In genomic region chr4:70688795-70689231, GRCh38 we compare ENCODE assay signal across 8 cellular contexts. TPM values are rescaled to one million over a fixed set of nuclear protein-coding genes. Genes with fewer than 3 reads are reported as not detected.
DNase-seq lines count a peak whose midpoint lies in the region; ATAC-seq and TF ChIP-seq lines count a peak whose summit lies in the region.

No MANE protein-coding gene starts in this region.

- DNase-seq in activated CD4-positive, alpha-beta T cell treated with anti-CD3 and anti-CD28 coated beads for 36 hours = no peak
- no peak for DNase-seq in activated CD4-positive, alpha-beta T cell treated with anti-CD3 and anti-CD28 coated beads, Interleukin-2, amount 50 U/mL, for 1 hour
- DNase-seq in LNCaP clone FGC (ENCODE audit: low read depth) (no peak), brain microvascular endothelial cell (no peak), right lobe of liver (no peak), tibial nerve (ENCODE audit: low spot score in 2 of 2) (no peak), 8988T (no peak), mesenteric fat pad (ENCODE audit: low spot score) (no peak)

- WGBS in right lobe of liver (ENCODE audit: insufficient coverage, low coverage, low lambda C conversion rate, missing lambda C conversion rate) = 1% methylated on average over 19 of the region's 19 CpGs
- WGBS in tibial nerve, 2 donors = 2 to 3% methylated on average over 19 of the region's 19 CpGs

- H3K27ac ChIP-seq in brain microvascular endothelial cell (peak overlapping the region; percentile 92), right lobe of liver (peak overlapping the region; percentile 79 to 91 (median 90)), tibial nerve (peak overlapping the region; percentile 93 to 97 (median 95))

- POLR2A ChIA-PET in activated CD4-positive, alpha-beta T cell treated with anti-CD3 and anti-CD28 coated beads for 36 hours (lab: Charles Lee) = interaction anchor here (1.3 to 1.9 kb wide), 2 partner anchors 15 to 17 kb away, joined by 3 to 4 read pairs; no protein-coding TSS in a partner anchor

- peak; percentile 5 for ATAC-seq in activated CD4-positive, alpha-beta T cell treated with anti-CD3 and anti-CD28 coated beads for 36 hours
- ATAC-seq in right lobe of liver = peak in 3 of 4 donors; percentile 0 to 1 (median 1)

- no peaks in the 10 kb centered on the region for H3K27me3 Mint-ChIP-seq in activated CD4-positive, alpha-beta T cell treated with anti-CD3 and anti-CD28 coated beads for 36 hours

- intact Hi-C loops in activated CD4-positive, alpha-beta T cell treated with anti-CD3 and anti-CD28 coated beads for 36 hours (cut with DNase I, micrococcal nuclease) = loop anchor here (1.0 to 5.0 kb wide), 12 partner anchors 16 to 318 kb away; partner anchors contain the start of genes DCK (in 2 of the 2), MOB1B (in 2 of the 2) and GRSF1 (in 1 of the 2)
- intact Hi-C loops in right lobe of liver (cut with DNase I) = no loop called here

- no peaks in the 10 kb centered on the region for H3K9me3 ChIP-seq in right lobe of liver
- H3K9me3 ChIP-seq in tibial nerve = no peaks in the 10 kb centered on the region

- in situ Hi-C loops in brain microvascular endothelial cell (cut with HindIII; ENCODE audit: low pct_ligation_motif_present, low sequenced_read_pairs) = no loop called here

- H3K27ac Mint-ChIP-seq in activated CD4-positive, alpha-beta T cell treated with anti-CD3 and anti-CD28 coated beads for 36 hours = peak overlapping the region; percentile 99

- CTCF ChIA-PET in activated CD4-positive, alpha-beta T cell treated with anti-CD3 and anti-CD28 coated beads for 36 hours (lab: Charles Lee) = interaction anchor here (0.6 to 3.0 kb wide), 10 partner anchors 12 to 321 kb away, joined by 3 to 23 read pairs (median 4); partner anchors contain the start of genes JCHAIN and MOB1B

- peaks cover 30% of the 10 kb centered on the region for H3K36me3 Mint-ChIP-seq in activated CD4-positive, alpha-beta T cell treated with anti-CD3 and anti-CD28 coated beads for 36 hours (ENCODE audit: low read depth)

- peaks cover 31% of the 10 kb centered on the region for H3K4me1 Mint-ChIP-seq in activated CD4-positive, alpha-beta T cell treated with anti-CD3 and anti-CD28 coated beads for 36 hours

- no peak for TF ChIP-seq EP300 in tibial nerve (IDR thresholded peaks at IDR 0.05)

- H3K27me3 ChIP-seq in brain microvascular endothelial cell (replicated peaks) (no peaks in the 10 kb centered on the region), right lobe of liver (no peaks in the 10 kb centered on the region), tibial nerve (no peaks in the 10 kb centered on the region)

- H3K9me3 Mint-ChIP-seq in activated CD4-positive, alpha-beta T cell treated with anti-CD3 and anti-CD28 coated beads for 36 hours (ENCODE audit: low read depth) = no peaks in the 10 kb centered on the region

- H3K36me3 ChIP-seq in brain microvascular endothelial cell (replicated peaks) (no peaks in the 10 kb centered on the region), right lobe of liver (no peaks in the 10 kb centered on the region), tibial nerve (peaks cover 0 to 23% (median 0%) of the 10 kb centered on the region in 3 donors)

- TF ChIP-seq POLR2A in right lobe of liver (IDR thresholded peaks at IDR 0.05) (no peak), tibial nerve (IDR thresholded peaks at IDR 0.05) (no peak)

- peak overlapping the region; percentile 96 for H3K4me3 Mint-ChIP-seq in activated CD4-positive, alpha-beta T cell treated with anti-CD3 and anti-CD28 coated beads for 36 hours

- H3K4me1 ChIP-seq in right lobe of liver = peaks cover 0 to 32% (median 13%) of the 10 kb centered on the region in 4 donors
- peaks cover 0 to 45% (median 20%) of the 10 kb centered on the region in 4 donors for H3K4me1 ChIP-seq in tibial nerve

- TF ChIP-seq CTCF in LNCaP clone FGC (IDR thresholded peaks at IDR 0.05; ENCODE audit: control insufficient read depth, extremely low read depth, insufficient read depth) = no peak
- no peak for TF ChIP-seq CTCF in brain microvascular endothelial cell (IDR thresholded peaks at IDR 0.05; ENCODE audit: low read depth, low read length, missing control alignments)
- no peak for TF ChIP-seq CTCF in right lobe of liver (IDR thresholded peaks at IDR 0.05)
- no peak for TF ChIP-seq CTCF in tibial nerve (IDR thresholded peaks at IDR 0.05)

- peak overlapping the region; percentile 91 for H3K4me3 ChIP-seq in LNCaP clone FGC (ENCODE audit: low read depth, low read length)
- H3K4me3 ChIP-seq in brain microvascular endothelial cell (ENCODE audit: low read depth, low read length) = peak overlapping the region; percentile 100
- peak overlapping the region; percentile 74 to 92 (median 87) for H3K4me3 ChIP-seq in right lobe of liver
- peak overlapping the region; percentile 73 to 93 (median 86) for H3K4me3 ChIP-seq in tibial nerve

RNA-seq across cellular contexts. Expression of gene UTP3, which starts 0.5 kb away (rescaled TPM):
- 10 to 100 TPM; 32.6 to 34.3 TPM for total RNA-seq in activated CD4-positive, alpha-beta T cell treated with anti-CD3 and anti-CD28 coated beads for 36 hours
- total RNA-seq in right lobe of liver = 10 to 100 TPM; 10.2 to 22.3 (median 14.0) TPM
- 10 to 100 TPM; 14.3 to 19.4 (median 17.0) TPM for total RNA-seq in tibial nerve
- total RNA-seq in mesenteric fat pad = 26.1 TPM

RNA-seq across cellular contexts. Expression of gene JCHAIN, which starts 22.5 kb away (rescaled TPM):
- not detected for total RNA-seq in activated CD4-positive, alpha-beta T cell treated with anti-CD3 and anti-CD28 coated beads for 36 hours
- total RNA-seq in right lobe of liver (10 to 100 TPM in 3 of 6 experiments, 1 to 10 TPM in 3; 3.9 to 39.7 (median 9.3) TPM), tibial nerve (10 to 100 TPM in 1 of 4 donors, 1 to 10 TPM in 3; 3.1 to 17.4 (median 4.8) TPM), mesenteric fat pad (9.4 TPM)

RNA-seq across cellular contexts. Expression of gene RUFY3, which starts 33.0 kb away (rescaled TPM):
- 10 to 100 TPM; 10.6 to 11.2 TPM for total RNA-seq in activated CD4-positive, alpha-beta T cell treated with anti-CD3 and anti-CD28 coated beads for 36 hours
- 10 to 100 TPM; 24.1 to 58.3 (median 30.3) TPM for total RNA-seq in right lobe of liver
- total RNA-seq in tibial nerve = 100 to 1,000 TPM in 1 of 4 donors, 10 to 100 TPM in 3; 84.5 to 124 (median 88.8) TPM
- 54.8 TPM for total RNA-seq in mesenteric fat pad

Comparison
In these comparisons a context has a peak if more than half of its experiments do, and no peak if none do; other contexts are left out.
1. intact Hi-C loops: an anchor here in activated CD4-positive, alpha-beta T cell treated with anti-CD3 and anti-CD28 coated beads for 36 hours (1.0 to 5.0 kb wide); none called in right lobe of liver.